1 cellular context compared by ENCODE assay signal in the genomic region with DNA sequence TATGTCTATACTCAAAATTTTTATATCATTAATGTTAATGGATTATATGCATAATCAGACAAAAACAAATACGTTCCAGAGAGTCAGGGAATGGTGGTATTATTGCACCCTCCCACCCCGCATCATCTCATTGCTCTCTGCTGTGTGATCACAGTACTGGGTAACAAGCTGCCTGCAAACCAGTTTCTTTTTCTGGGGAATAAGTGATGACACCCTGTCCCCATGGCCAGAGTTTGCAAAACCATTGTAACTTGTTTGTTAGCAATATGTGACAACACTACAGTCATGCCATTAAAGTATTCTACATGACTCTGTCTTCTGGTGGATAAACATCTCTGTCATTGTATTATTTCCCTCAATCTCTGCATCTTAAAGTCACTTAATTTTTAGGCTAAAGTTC.
TF ChIP-seq lines count a peak whose summit lies in the region.

No MANE protein-coding gene starts in this region.

TF ChIP-seq in A549, 52 proteins besides CTCF, POLR2A, EP300 and RAD21 (continued from another document):
- TF ChIP-seq USF2 (IDR thresholded peaks at IDR 0.05), result no peak
- no peak for TF ChIP-seq CHD4 (IDR thresholded peaks at IDR 0.05; ENCODE audit: borderline replicate concordance)
- no peak for TF ChIP-seq ZNF302 (CRISPR knock-in tag; IDR thresholded peaks at IDR 0.05)
- no peak for TF ChIP-seq GATA3 (IDR thresholded peaks at IDR 0.05; ENCODE audit: borderline replicate concordance)
- TF ChIP-seq NFE2L2 (conservative IDR thresholded peaks at IDR 0.05; ENCODE audit: low read length), result no peak
- TF ChIP-seq CEBPB (IDR thresholded peaks at IDR 0.05), result no peak
- no peak for TF ChIP-seq MAX (IDR thresholded peaks at IDR 0.05)
